In genomic region chr6:29789176-29789575, GRCh38 we compare ENCODE assay signal across 19 cellular contexts. TPM values are rescaled to one million over a fixed set of nuclear protein-coding genes. Genes with fewer than 3 reads are reported as not detected.
A peak's percentile ranks its signal among the peaks of the same experiment; 100 is the strongest.
DNase-seq lines count a peak whose midpoint lies in the region; ATAC-seq, FAIRE-seq and TF ChIP-seq lines count a peak whose summit lies in the region.
"Had no signal": no experiment of that assay in that cellular context is flagged by ENCODE, and none has a peak within 500 bp of the region (broad histone marks: within the 10 kb centered on the region; RNA-seq: fewer than 3 reads in every experiment).

No MANE protein-coding gene starts in this region.

- no TSS peak for BruUV-seq in K562 (replicated peaks; lab: Mats Ljungman, UMichigan)

- H3K79me1 ChIP-seq in trophoblast cell (ENCODE audit: low read length), result no peaks in the 10 kb centered on the region

- intact Hi-C loops in K562 (cut with micrococcal nuclease), result no loop called here

- FAIRE-seq in K562 (lab: Jason Lieb, UNC), result no peak
- FAIRE-seq: A204.1, D721Med, GM12878, GM19239 had no signal

- WGBS in K562 (ENCODE audit: insufficient coverage, low coverage, missing lambda C conversion rate), result 4% methylated on average over 1 of the region's 1 CpG
- WGBS in trophoblast cell (ENCODE audit: extremely low coverage, insufficient coverage, insufficient read length), result no CpG with 5 or more reads among the region's 1 CpG
- WGBS in upper lobe of left lung, 2 donors, result 73 to 95% methylated on average over 1 of the region's 1 CpG

- in situ Hi-C loops in K562 (cut with MboI), result no loop called here

- H3K27me3 ChIP-seq in K562 (ENCODE audit: control insufficient read depth in 2 of 2, insufficient read depth in 2 of 2, low read length in 2 of 2) (peaks cover 14 to 22% of the 10 kb centered on the region in 2 experiments), trophoblast cell (ENCODE audit: insufficient read depth, low read length) (peaks cover 25% of the 10 kb centered on the region), upper lobe of left lung (no peaks in the 10 kb centered on the region)

- H3K36me3 ChIP-seq in K562 (ENCODE audit: control insufficient read depth, insufficient read depth, low read length) (no peaks in the 10 kb centered on the region), trophoblast cell (ENCODE audit: control insufficient read depth in 1 of 2, insufficient read depth in 2 of 2, low read length in 2 of 2) (no peaks in the 10 kb centered on the region), upper lobe of left lung (no peaks in the 10 kb centered on the region)
- H3K36me3 ChIP-seq: BE2C, HAP-1 had no signal

- no peak overlapping the region for H3K4ac ChIP-seq in trophoblast cell (ENCODE audit: low read depth, low read length)

- H3K4me3 ChIP-seq in GM12864 (ENCODE audit: low read depth, low read length) (no peak overlapping the region), K562 (no peak overlapping the region), trophoblast cell (ENCODE audit: low read depth, low read length) (no peak overlapping the region), upper lobe of left lung (no peak overlapping the region)
- H3K4me3 ChIP-seq: GM12878, HAP-1 had no signal

- H3K4me2 ChIP-seq in K562 (ENCODE audit: insufficient read depth, low read length) (no peak overlapping the region), trophoblast cell (ENCODE audit: low read length) (no peak overlapping the region)

- CTCF ChIA-PET in K562 (lab: Yijun Ruan, JAX; ENCODE audit: low intra/inter-chr PET ratio), result no interaction called here

- H4K20me1 ChIP-seq in K562 (replicated peaks; ENCODE audit: control insufficient read depth, insufficient read depth, low read length), result no peaks in the 10 kb centered on the region

- no peak overlapping the region for H3K23ac ChIP-seq in trophoblast cell (ENCODE audit: low read length)

- H2AK5ac ChIP-seq in trophoblast cell (ENCODE audit: low read length), result no peak overlapping the region

- no peak overlapping the region for H3K14ac ChIP-seq in trophoblast cell (ENCODE audit: low read length)

- no peak overlapping the region for H2BK12ac ChIP-seq in trophoblast cell (ENCODE audit: low read length)

- H2BK120ac ChIP-seq in trophoblast cell (ENCODE audit: insufficient read depth, low read length, poor library complexity), result no peak overlapping the region

- no peak for TF ChIP-seq POLR2A in K562 (conservative IDR thresholded peaks at IDR 0.05)
- no peak for TF ChIP-seq POLR2A in upper lobe of left lung (IDR thresholded peaks at IDR 0.05)

- H3K9ac ChIP-seq in K562 (ENCODE audit: insufficient read depth in 1 of 2, low read depth in 2 of 2, low read length in 2 of 2), result no peak overlapping the region
- H3K9ac ChIP-seq in trophoblast cell (ENCODE audit: low read length), result no peak overlapping the region

- H3K4me1 ChIP-seq in K562 (replicated peaks in 1 of 2; ENCODE audit: control insufficient read depth in 2 of 2, insufficient read depth in 2 of 2, low read length in 2 of 2) (peaks cover 0 to 13% of the 10 kb centered on the region in 2 experiments; a peak in 2 of 5 replicates), trophoblast cell (ENCODE audit: control insufficient read depth in 1 of 2, insufficient read depth in 2 of 2, low read length in 2 of 2) (peaks cover 2 to 4% of the 10 kb centered on the region in 2 experiments), upper lobe of left lung (peaks cover 6 to 16% (median 9%) of the 10 kb centered on the region in 4 donors)
- H3K4me1 ChIP-seq: BE2C, HAP-1 had no signal

- peak; percentile 1 for TF ChIP-seq CTCF in GM12864 (IDR thresholded peaks at IDR 0.05; ENCODE audit: low read depth, low read length, missing control alignments)
- no peak for TF ChIP-seq CTCF in K562 (IDR thresholded peaks at IDR 0.05 in 2 of 3, conservative IDR thresholded peaks at IDR 0.05 in 1 of 3; ENCODE audit: insufficient read depth in 2 of 3, low read depth in 1 of 3, low read length in 3 of 3)
- no peak for TF ChIP-seq CTCF in upper lobe of left lung (IDR thresholded peaks at IDR 0.05)

- no peak overlapping the region for H3K18ac ChIP-seq in trophoblast cell (ENCODE audit: low read length)

- 0 out of 2 replicates have a peak, but pooled peaks cover 3% of the 10 kb centered on the region for H3K9me3 ChIP-seq in K562 (replicated peaks; ENCODE audit: control insufficient read depth, insufficient read depth, low read depth, low read length)
- peaks cover 15% of the 10 kb centered on the region for H3K9me3 ChIP-seq in trophoblast cell (ENCODE audit: insufficient read depth, low read depth, low read length)
- no peaks in the 10 kb centered on the region for H3K9me3 ChIP-seq in upper lobe of left lung
- H3K9me3 ChIP-seq: BE2C, Caco-2, HAP-1 had no signal

- no peak overlapping the region for H2AFZ ChIP-seq in K562 (ENCODE audit: low read depth, low read length)
- no peak overlapping the region for H2AFZ ChIP-seq in trophoblast cell (ENCODE audit: insufficient read depth, low read length, poor library complexity)

- no peak for TF ChIP-seq EP300 in K562 (IDR thresholded peaks at IDR 0.05; ENCODE audit: low read length)
- TF ChIP-seq EP300 in upper lobe of left lung (IDR thresholded peaks at IDR 0.05), result no peak

- H3K79me2 ChIP-seq in K562 (ENCODE audit: control insufficient read depth, insufficient read depth, low read length), result no peaks in the 10 kb centered on the region
- no peaks in the 10 kb centered on the region for H3K79me2 ChIP-seq in trophoblast cell (ENCODE audit: control insufficient read depth, insufficient read depth, low read length, poor library complexity)

- H3K27ac ChIP-seq in K562 (ENCODE audit: extremely low read depth, low read depth, low read length), result no peak overlapping the region
- no peak overlapping the region for H3K27ac ChIP-seq in trophoblast cell (ENCODE audit: low read depth, low read length)
- H3K27ac ChIP-seq in upper lobe of left lung, result no peak overlapping the region

- H3K9me1 ChIP-seq in K562 (ENCODE audit: control insufficient read depth, insufficient read depth, low read length), result no peaks in the 10 kb centered on the region

- no peak overlapping the region for H4K8ac ChIP-seq in trophoblast cell (ENCODE audit: low read depth, low read length)

- TF ChIP-seq RAD21 in K562 (CRISPR knock-in tag; conservative IDR thresholded peaks at IDR 0.05 in 1 of 2, IDR thresholded peaks at IDR 0.05 in 1 of 2), result no peak

- no peak overlapping the region for H2BK5ac ChIP-seq in trophoblast cell (ENCODE audit: low read depth, low read length, poor library complexity)

- H4K12ac ChIP-seq in trophoblast cell (ENCODE audit: low read depth, low read length), result no peak overlapping the region

- ATAC-seq in K562 (no peak), upper lobe of left lung (ENCODE audit: low FRiP score in 2 of 2) (no peak)
- ATAC-seq: GM12878 had no signal

- POLR2A ChIA-PET in K562 (lab: Yijun Ruan, JAX), result no interaction called here

- DNase-seq in CD1c-positive myeloid dendritic cell (ENCODE audit: extremely low spot score) (peak; percentile 10), GM12864 (ENCODE audit: low read depth) (no peak), K562 (ENCODE audit: extremely low read depth in 1 of 4, low spot score in 3 of 4) (no peak), trophoblast cell (peak; percentile 74 to 84), upper lobe of left lung (no peak), NCI-H2081 (lab: John Stamatoyannopoulos, UW) (no peak)
- DNase-seq: ACHN; BE2C; C1 segment of cervical spinal cord; Caco-2; CD4-positive, alpha-beta T cell; DMS79 treated with DMSO at 0.1 percent for 48 hours; GF-D8 had no signal

- no peak overlapping the region for H4K91ac ChIP-seq in trophoblast cell (ENCODE audit: low read depth, low read length)

TF ChIP-seq in K562, 482 proteins besides CTCF, POLR2A, EP300 and RAD21:
- 0 out of 2 replicates have a peak, but pooled peaks have one; percentile 25 for TF ChIP-seq CEBPB (tag; IDR thresholded peaks at IDR 0.05)
- TF ChIP-seq MAFK (IDR thresholded peaks at IDR 0.05; ENCODE audit: low read length), result no peak
TF ChIP-seq in K562: peak in this region for 1.

RNA-seq across cellular contexts. Expression of gene HLA-G, which starts 38.4 kb away (rescaled TPM):
- total RNA-seq in K562 (2011; cell fraction: chromatin; rRNA removed; ENCODE audit: low replicate concordance), result not detected in 2 replicates
- not detected in 2 replicates for total RNA-seq in K562 (2011; cell fraction: nucleolus; rRNA removed)
- total RNA-seq in K562 (2011; cell fraction: nucleoplasm; rRNA removed), result not detected in 2 replicates
- total RNA-seq in K562 (2014; rRNA removed) (not detected in 2 replicates), K562 (2014; rRNA removed; fragmentation: Illumina TruSeq; extraction: Trizol) (not detected in 2 replicates), K562 (2015; rRNA removed; fragmentation: Illumina TruSeq; extraction: Trizol) (not detected in 2 replicates), K562 (2021) (not detected in 2 replicates), upper lobe of left lung (10 to 100 TPM in 1 of 6 donors, 1 to 10 TPM in 5; 1.0 to 11.8 (median 6.2) TPM)
- polyA plus RNA-seq in K562 (2011; rRNA removed) (not detected in 2 replicates), K562 (2014; fragmentation: Illumina TruSeq; extraction: Trizol) (not detected in 2 replicates), K562 (2014; fragmentation: Nextera tagmentation; extraction: Ambion mirVana) (not detected), K562 (2014; rRNA removed) (0.13 TPM in 1 of 2 replicates, not detected in the other)
- not detected in 2 replicates for polyA plus RNA-seq in K562 (2011; cell fraction: cytosol; rRNA removed)
- not detected in 2 replicates for polyA plus RNA-seq in K562 (2011; cell fraction: nucleus; rRNA removed)
- not detected in 2 replicates for polyA plus RNA-seq in K562 (2012)
- polyA minus RNA-seq in K562 (2011; rRNA and poly(A)+ RNA removed), result not detected in 2 replicates
- polyA minus RNA-seq in K562 (2011; cell fraction: cytosol; rRNA and poly(A)+ RNA removed), result not detected in 2 replicates
- not detected in 2 replicates for polyA minus RNA-seq in K562 (2011; cell fraction: nucleus; rRNA and poly(A)+ RNA removed)
- 3.1 and 3.5 TPM in 2 replicates for polyA plus RNA-seq in trophoblast cell (2013)
- total RNA-seq: Caco-2, H4 had no signal

Comparison
In these comparisons a context has a peak if more than half of its experiments do, and no peak if none do; other contexts are left out.
1. DNase-seq: peak in CD1c-positive myeloid dendritic cell (single experiment) and trophoblast cell (2 of 2); none in GM12864 (single experiment), K562 (0 of 4), upper lobe of left lung (0 of 2) and NCI-H2081 (0 of 2).